9 cellular contexts compared by ENCODE assay signal in the genomic region with DNA sequence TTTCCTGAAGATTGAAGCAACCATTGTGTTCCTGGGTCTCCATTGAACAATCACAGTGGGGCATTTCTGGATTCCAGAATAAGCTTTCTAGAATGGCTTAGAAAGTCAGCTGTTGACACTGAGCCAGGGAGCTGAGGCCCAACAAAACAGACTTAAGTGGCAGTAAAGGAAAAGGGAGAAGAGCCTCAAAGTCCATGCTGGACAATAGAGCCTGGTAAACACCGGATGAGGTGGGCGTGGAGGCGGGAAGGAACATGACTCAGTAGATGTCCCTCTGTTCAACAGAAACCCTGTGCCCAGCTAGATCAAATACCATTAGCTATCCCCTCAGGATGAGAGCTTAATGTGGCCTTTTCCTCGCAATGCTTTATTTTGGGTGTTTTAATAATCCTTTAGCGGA. TPM values are rescaled to one million over a fixed set of nuclear protein-coding genes. Genes with fewer than 3 reads are reported as not detected.
DNase-seq lines count a peak whose midpoint lies in the region; ATAC-seq and TF ChIP-seq lines count a peak whose summit lies in the region.
"Had no signal": no experiment of that assay in that cellular context is flagged by ENCODE, and none has a peak within 500 bp of the region (broad histone marks: within the 10 kb centered on the region; RNA-seq: fewer than 3 reads in every experiment).

No MANE protein-coding gene starts in this region.

- no peak overlapping the region for H3K4me3 ChIP-seq in breast epithelium
- no peak overlapping the region for H3K4me3 ChIP-seq in CD4-positive, alpha-beta memory T cell (ENCODE audit: low read length in 2 of 2)
- H3K4me3 ChIP-seq in BE2C (ENCODE audit: low read depth, low read length): no peak overlapping the region

- DNase-seq in EL (peak; percentile 71), breast epithelium (ENCODE audit: low spot score in 2 of 2) (peak in 1 of 2 donors; percentile 44), left ventricle myocardium superior (no peak), renal cortical epithelial cell (ENCODE audit: low read depth) (peak; percentile 41), GM10248 (ENCODE audit: extremely low spot score) (no peak), OCI-M2 (lab: John Stamatoyannopoulos, UW; ENCODE audit: unreplicated experiment) (no peak), BE2C (no peak)
- no peak for DNase-seq in CD4-positive, alpha-beta memory T cell
- DNase-seq: kidney glomerular epithelial cell had no signal

- no peaks in the 10 kb centered on the region for H3K36me3 Mint-ChIP-seq in CD4-positive, alpha-beta memory T cell

- no peaks in the 10 kb centered on the region for H3K9me3 Mint-ChIP-seq in CD4-positive, alpha-beta memory T cell

- no peaks in the 10 kb centered on the region for H3K9me3 ChIP-seq in breast epithelium
- H3K9me3 ChIP-seq in CD4-positive, alpha-beta memory T cell (ENCODE audit: control insufficient read depth in 1 of 2, low read length in 2 of 2): no peaks in the 10 kb centered on the region
- H3K9me3 ChIP-seq in BE2C: no peaks in the 10 kb centered on the region

- H3K36me3 ChIP-seq in breast epithelium (no peaks in the 10 kb centered on the region), BE2C (no peaks in the 10 kb centered on the region)
- no peaks in the 10 kb centered on the region for H3K36me3 ChIP-seq in CD4-positive, alpha-beta memory T cell (ENCODE audit: insufficient read depth, low read length)

- CTCF ChIA-PET in CD4-positive, alpha-beta memory T cell (lab: Charles Lee; ENCODE audit: partially characterized antibody): interaction anchor here (1.0 to 2.5 kb wide), 2 partner anchors 10 to 13 kb away, joined by 3 to 6 read pairs; no protein-coding TSS in a partner anchor
- CTCF ChIA-PET in GM10248 (lab: Yijun Ruan, JAX): interaction anchor here (0.9 to 8.0 kb wide), 11 partner anchors 10 to 152 kb away, joined by 3 to 72 read pairs (median 7); partner anchors contain the start of gene SPARC

- peaks cover 2 to 4% of the 10 kb centered on the region in 2 donors for H3K27me3 Mint-ChIP-seq in CD4-positive, alpha-beta memory T cell

- TF ChIP-seq CTCF in breast epithelium (IDR thresholded peaks at IDR 0.05): no peak
- TF ChIP-seq CTCF in GM10248 (IDR thresholded peaks at IDR 0.05; ENCODE audit: control extremely low read depth, extremely low read depth, low read depth, missing control alignments): no peak
- no peak for TF ChIP-seq CTCF in BE2C (IDR thresholded peaks at IDR 0.05; ENCODE audit: low read depth, low read length)

- no peak for TF ChIP-seq POLR2A in breast epithelium (IDR thresholded peaks at IDR 0.05)

- no peaks in the 10 kb centered on the region for H3K27me3 ChIP-seq in breast epithelium
- no peaks in the 10 kb centered on the region for H3K27me3 ChIP-seq in CD4-positive, alpha-beta memory T cell (ENCODE audit: insufficient read depth, low read length)
- H3K27me3 ChIP-seq in BE2C: no peaks in the 10 kb centered on the region

- POLR2A ChIA-PET in CD4-positive, alpha-beta memory T cell (lab: Charles Lee; ENCODE audit: partially characterized antibody): no interaction called here
- POLR2A ChIA-PET in GM10248 (lab: Yijun Ruan, JAX): no interaction called here

- no peak overlapping the region for H3K27ac Mint-ChIP-seq in CD4-positive, alpha-beta memory T cell

- H3K4me3 Mint-ChIP-seq in CD4-positive, alpha-beta memory T cell: no peak overlapping the region

- peak; percentile 31 for ATAC-seq in left ventricle myocardium superior

- intact Hi-C loops in breast epithelium (cut with DNase I; ENCODE audit: low total_unique reads) (no loop called here), left ventricle myocardium superior (cut with micrococcal nuclease) (no loop called here)
- intact Hi-C loops in CD4-positive, alpha-beta memory T cell (cut with micrococcal nuclease): no loop called here

- peak overlapping the region; percentile 79 to 95 for H3K27ac ChIP-seq in breast epithelium
- no peak overlapping the region for H3K27ac ChIP-seq in CD4-positive, alpha-beta memory T cell (ENCODE audit: low read depth, low read length)

- H3K4me1 ChIP-seq in breast epithelium (peaks cover 10 to 28% of the 10 kb centered on the region in 2 donors), BE2C (peaks cover 9% of the 10 kb centered on the region)
- H3K4me1 ChIP-seq in CD4-positive, alpha-beta memory T cell (ENCODE audit: insufficient read depth, low read length): no peaks in the 10 kb centered on the region

- no peaks in the 10 kb centered on the region for H3K4me1 Mint-ChIP-seq in CD4-positive, alpha-beta memory T cell

RNA-seq across cellular contexts. Expression of gene SPARC, which starts 14.7 kb away (rescaled TPM):
- 1,000 to 10,000 TPM in 1 of 3 donors, 100 to 1,000 TPM in 2; 220 to 2,507 (median 295) TPM for total RNA-seq in breast epithelium
- total RNA-seq in left ventricle myocardium superior: 439 TPM
- 103 and 242 TPM in 2 replicates for total RNA-seq in renal cortical epithelial cell
- total RNA-seq in CD4-positive, alpha-beta memory T cell: under 1 TPM; 0.19 to 0.47 TPM
- polyA plus RNA-seq in CD4-positive, alpha-beta memory T cell: under 1 TPM in 1 of 2 donors, not detected in 1; 0.37 TPM
- polyA plus RNA-seq in BE2C (2012; ENCODE audit: insufficient read depth, insufficient read length, low read depth): 221 TPM

Comparison
In these comparisons a context has a peak if more than half of its experiments do, and no peak if none do; other contexts are left out.
1. DNase-seq: peak in EL (single experiment) and renal cortical epithelial cell (single experiment); none in left ventricle myocardium superior (single experiment), CD4-positive, alpha-beta memory T cell (0 of 5), GM10248 (single experiment), OCI-M2 (single experiment) and BE2C (single experiment).
2. RNA of gene SPARC, which starts 14.7 kb away (total RNA-seq): 439 TPM in left ventricle myocardium superior (single experiment), 220 to 2,507 TPM in breast epithelium and 103 to 242 TPM in renal cortical epithelial cell; 0.19 to 0.47 TPM in CD4-positive, alpha-beta memory T cell; every median in the first group is over 10 times any median in the second.